Comparison of ENCODE assay signal across 17 cellular contexts in genomic region chr2:165933211-165933610, GRCh38. TPM values are rescaled to one million over a fixed set of nuclear protein-coding genes. Genes with fewer than 3 reads are reported as not detected.
DNase-seq lines count a peak whose midpoint lies in the region; ATAC-seq, FAIRE-seq and TF ChIP-seq lines count a peak whose summit lies in the region.
"Had no signal": no experiment of that assay in that cellular context is flagged by ENCODE, and none has a peak within 500 bp of the region (broad histone marks: within the 10 kb centered on the region; RNA-seq: fewer than 3 reads in every experiment).

No MANE protein-coding gene starts in this region.

- no peak overlapping the region for H3K27ac ChIP-seq in tibial artery
- H3K27ac ChIP-seq: 22Rv1, A549, BLaER1 had no signal

- no peak for TF ChIP-seq CTCF in epithelial cell of proximal tubule (conservative IDR thresholded peaks at IDR 0.05; ENCODE audit: low read depth, low read length)
- no peak for TF ChIP-seq CTCF in tibial artery (IDR thresholded peaks at IDR 0.05)

- no peak overlapping the region for H3K4me3 ChIP-seq in epithelial cell of proximal tubule (ENCODE audit: low read depth, low read length)
- H3K4me3 ChIP-seq in tibial artery: no peak overlapping the region
- H3K4me3 ChIP-seq: A549, BLaER1 had no signal

- no peaks in the 10 kb centered on the region for H3K27me3 ChIP-seq in tibial artery
- H3K27me3 ChIP-seq: BLaER1 had no signal

- no peaks in the 10 kb centered on the region for H3K4me1 ChIP-seq in tibial artery
- H3K4me1 ChIP-seq: A549 had no signal

- peak; percentile 72 for FAIRE-seq in RCC 7860 (lab: Jason Lieb, UNC)
- FAIRE-seq: A549, H54 had no signal

- H3K36me3 ChIP-seq in tibial artery: peaks cover 43 to 61% (median 51%) of the 10 kb centered on the region in 3 donors

- H3K9me3 ChIP-seq in tibial artery: no peaks in the 10 kb centered on the region
- H3K9me3 ChIP-seq: A549, BLaER1 had no signal

- intact Hi-C loops in left colon (cut with DNase I, micrococcal nuclease): no loop called here
- intact Hi-C loops in tibial artery (cut with DNase I; ENCODE audit: low total_unique reads): no loop called here

- no peak for ATAC-seq in left colon
- ATAC-seq: A549 had no signal

- in situ Hi-C loops in ACHN (cut with HindIII; ENCODE audit: low pct_ligation_motif_present, low pct_unique_long_range_greater_than_20kb, low sequenced_read_pairs): no loop called here

- peak; percentile 67 for DNase-seq in ACHN
- no peak for DNase-seq in RCC 7860 (ENCODE audit: low spot score)
- peak; percentile 7 for DNase-seq in epithelial cell of proximal tubule (ENCODE audit: low read depth)
- peak; percentile 58 for DNase-seq in kidney tubule cell (ENCODE audit: low spot score)
- DNase-seq in stimulated activated CD4-positive, alpha-beta T cell treated with anti-CD3 and anti-CD28 coated beads, Interleukin-1b, Interleukin-23, amount 100 ng/mL, for 48 hours: no peak
- no peak for DNase-seq in left colon
- DNase-seq in stimulated activated CD4-positive, alpha-beta T cell treated with anti-CD3 and anti-CD28 coated beads, Interleukin-4, amount 100 ng/mL, for 4 hours: no peak
- DNase-seq in tibial artery: no peak
- DNase-seq: CD4-positive, alpha-beta memory T cell; DMS153; DMS79; GF-D8; HCEC 1CT had no signal

RNA-seq across cellular contexts. Expression of gene TTC21B, which starts 20.4 kb away (rescaled TPM):
- total RNA-seq in epithelial cell of proximal tubule: 8.3 and 9.1 TPM in 2 replicates
- total RNA-seq in left colon: 10 to 100 TPM; 14.0 to 14.8 TPM

Comparison
In these comparisons a context has a peak if more than half of its experiments do, and no peak if none do; other contexts are left out.
1. DNase-seq: peak in ACHN (single experiment), epithelial cell of proximal tubule (single experiment) and kidney tubule cell (single experiment); none in RCC 7860 (single experiment), stimulated activated CD4-positive, alpha-beta T cell treated with anti-CD3 and anti-CD28 coated beads, Interleukin-1b, Interleukin-23, amount 100 ng/mL, for 48 hours (single experiment), left colon (0 of 2), stimulated activated CD4-positive, alpha-beta T cell treated with anti-CD3 and anti-CD28 coated beads, Interleukin-4, amount 100 ng/mL, for 4 hours (0 of 2) and tibial artery (0 of 2).